ENCODE assay signal across 9 cellular contexts in the genomic region with DNA sequence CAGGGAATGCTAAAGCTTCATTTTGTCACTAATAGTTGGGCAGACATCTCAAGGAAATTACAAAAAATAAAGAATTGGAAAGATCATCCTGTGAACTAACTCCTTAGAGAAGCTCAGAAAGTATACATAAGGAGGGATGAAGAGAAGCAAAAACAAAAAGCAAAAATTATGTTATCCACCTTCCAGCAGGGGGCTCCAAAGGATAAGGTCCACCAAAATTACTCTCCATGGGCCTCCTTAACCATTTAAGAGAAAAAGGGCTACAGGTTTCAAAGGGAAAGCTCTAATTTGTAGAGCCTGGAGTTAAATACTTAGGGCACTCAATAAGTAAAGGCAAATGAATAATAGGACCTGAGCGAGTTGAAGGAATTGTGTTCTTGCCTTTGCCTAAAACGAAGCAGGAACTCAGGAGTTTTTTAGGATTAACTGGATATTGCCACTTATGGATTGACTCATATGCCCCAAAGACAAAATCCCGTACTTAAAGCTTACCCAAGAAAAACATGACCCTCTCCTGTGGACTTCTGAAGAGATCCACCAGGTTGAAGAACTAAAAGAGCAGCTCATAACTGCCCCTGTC.
DNase-seq lines count a peak whose midpoint lies in the region; ATAC-seq and TF ChIP-seq lines count a peak whose summit lies in the region.
"Had no signal": no experiment of that assay in that cellular context is flagged by ENCODE, and none has a peak within 500 bp of the region (broad histone marks: within the 10 kb centered on the region; RNA-seq: fewer than 3 reads in every experiment).

No MANE protein-coding gene starts in this region.

- H3K4me3 Mint-ChIP-seq in neural crest cell = no peak overlapping the region
- no peak overlapping the region for H3K4me3 Mint-ChIP-seq in natural killer cell
- H3K4me3 Mint-ChIP-seq: activated naive CD8-positive, alpha-beta T cell treated with anti-CD3 and anti-CD28 coated beads, Interleukin-2, amount 10 ng/mL, durations not matched to agents 7 days and 5 days had no signal

- H3K9me3 ChIP-seq in left ventricle myocardium inferior (replicated peaks) = no peaks in the 10 kb centered on the region
- H3K9me3 ChIP-seq in gastrocnemius medialis = no peaks in the 10 kb centered on the region

- H3K4me1 ChIP-seq in left ventricle myocardium inferior (no peaks in the 10 kb centered on the region), gastrocnemius medialis (no peaks in the 10 kb centered on the region)

- no peak for TF ChIP-seq POLR2A in gastrocnemius medialis (IDR thresholded peaks at IDR 0.05)

- in situ Hi-C loops in T47D (cut with HindIII; ENCODE audit: low pct_unique_long_range_greater_than_20kb, low sequenced_read_pairs) (no loop called here), gastrocnemius medialis (cut with MboI; ENCODE audit: low sequenced_read_pairs in 4 of 4) (loop anchor here in 1 of 4 donors (25.0 kb wide), 1 partner anchor 112 kb away; no protein-coding TSS in a partner anchor)

- TF ChIP-seq CTCF in left ventricle myocardium inferior (IDR thresholded peaks at IDR 0.05; ENCODE audit: borderline replicate concordance) = peak; percentile 38
- peak; percentile 77 for TF ChIP-seq CTCF in neural crest cell (conservative IDR thresholded peaks at IDR 0.05)
- no peak for TF ChIP-seq CTCF in natural killer cell (IDR thresholded peaks at IDR 0.05)
- no peak for TF ChIP-seq CTCF in gastrocnemius medialis (IDR thresholded peaks at IDR 0.05 in 4 of 5, conservative IDR thresholded peaks at IDR 0.05 in 1 of 5)

- DNase-seq in left ventricle myocardium inferior = no peak
- no peak for DNase-seq in Right ventricle myocardium superior
- peak; percentile 21 for DNase-seq in NCI-H146 treated with DMSO at 0.1 percent for 48 hours (lab: John Stamatoyannopoulos, UW; ENCODE audit: unreplicated experiment)
- DNase-seq in T47D (ENCODE audit: low read depth in 1 of 2, low spot score in 1 of 2) = peak; percentile 9 to 69
- DNase-seq in neural crest cell (ENCODE audit: low read depth, low spot score) = peak; percentile 23
- DNase-seq in natural killer cell = no peak
- no peak for DNase-seq in gastrocnemius medialis
- DNase-seq: activated naive CD8-positive, alpha-beta T cell treated with anti-CD3 and anti-CD28 coated beads, Interleukin-2, amount 10 ng/mL, durations not matched to agents 7 days and 5 days had no signal

- H3K27ac Mint-ChIP-seq in neural crest cell (ENCODE audit: unreplicated experiment) = no peak overlapping the region
- no peak overlapping the region for H3K27ac Mint-ChIP-seq in natural killer cell
- H3K27ac Mint-ChIP-seq: activated naive CD8-positive, alpha-beta T cell treated with anti-CD3 and anti-CD28 coated beads, Interleukin-2, amount 10 ng/mL, durations not matched to agents 7 days and 5 days had no signal

- H3K9me3 Mint-ChIP-seq in neural crest cell (peaks cover 5% of the 10 kb centered on the region), natural killer cell (peaks cover 7 to 10% of the 10 kb centered on the region in 2 donors)

- no peaks in the 10 kb centered on the region for H3K4me1 Mint-ChIP-seq in neural crest cell
- no peaks in the 10 kb centered on the region for H3K4me1 Mint-ChIP-seq in natural killer cell
- H3K4me1 Mint-ChIP-seq: activated naive CD8-positive, alpha-beta T cell treated with anti-CD3 and anti-CD28 coated beads, Interleukin-2, amount 10 ng/mL, durations not matched to agents 7 days and 5 days had no signal

- no peak overlapping the region for H3K4me3 ChIP-seq in left ventricle myocardium inferior
- no peak overlapping the region for H3K4me3 ChIP-seq in gastrocnemius medialis

- intact Hi-C loops in left ventricle myocardium inferior (cut with micrococcal nuclease) = no loop called here
- intact Hi-C loops in Right ventricle myocardium superior (cut with DNase I) = no loop called here
- intact Hi-C loops in natural killer cell (cut with micrococcal nuclease) = no loop called here
- intact Hi-C loops in gastrocnemius medialis (cut with DNase I; ENCODE audit: low total_unique reads) = no loop called here

- H3K36me3 ChIP-seq in left ventricle myocardium inferior (no peaks in the 10 kb centered on the region), gastrocnemius medialis (no peaks in the 10 kb centered on the region)

- no peak overlapping the region for H3K27ac ChIP-seq in left ventricle myocardium inferior (replicated peaks)
- no peak overlapping the region for H3K27ac ChIP-seq in gastrocnemius medialis

- no peaks in the 10 kb centered on the region for H3K27me3 ChIP-seq in left ventricle myocardium inferior (ENCODE audit: low read depth)
- no peaks in the 10 kb centered on the region for H3K27me3 ChIP-seq in gastrocnemius medialis

- ATAC-seq in Right ventricle myocardium superior (ENCODE audit: poor library complexity) (no peak), natural killer cell (no peak), gastrocnemius medialis (no peak), GM19455 (IDR thresholded peaks at IDR 0.05; ENCODE audit: unreplicated experiment) (no peak)

- H3K27me3 Mint-ChIP-seq in neural crest cell (ENCODE audit: low read depth) = no peaks in the 10 kb centered on the region
- H3K27me3 Mint-ChIP-seq in natural killer cell (ENCODE audit: low read depth in 2 of 2) = no peaks in the 10 kb centered on the region
- H3K27me3 Mint-ChIP-seq: activated naive CD8-positive, alpha-beta T cell treated with anti-CD3 and anti-CD28 coated beads, Interleukin-2, amount 10 ng/mL, durations not matched to agents 7 days and 5 days had no signal

- H3K36me3 Mint-ChIP-seq in neural crest cell (ENCODE audit: low read depth) (no peaks in the 10 kb centered on the region), natural killer cell (no peaks in the 10 kb centered on the region)
- H3K36me3 Mint-ChIP-seq: activated naive CD8-positive, alpha-beta T cell treated with anti-CD3 and anti-CD28 coated beads, Interleukin-2, amount 10 ng/mL, durations not matched to agents 7 days and 5 days had no signal

Comparison
In these comparisons a context has a peak if more than half of its experiments do, and no peak if none do; other contexts are left out.
1. DNase-seq: peak in NCI-H146 treated with DMSO at 0.1 percent for 48 hours (single experiment), T47D (2 of 2) and neural crest cell (single experiment); none in left ventricle myocardium inferior (single experiment), Right ventricle myocardium superior (single experiment), natural killer cell (single experiment) and gastrocnemius medialis (0 of 2).
2. CTCF ChIP-seq: peak in left ventricle myocardium inferior (single experiment) and neural crest cell (single experiment); none in natural killer cell (single experiment) and gastrocnemius medialis (0 of 5).